In genomic region chr4:164307262-164307661, GRCh38 we compare ENCODE assay signal across 2 cellular contexts.
TF ChIP-seq lines count a peak whose summit lies in the region.

No MANE protein-coding gene starts in this region.

TF ChIP-seq in GM23338, 12 proteins besides CTCF, POLR2A, EP300 and RAD21:
- TF ChIP-seq EZH2 (IDR thresholded peaks at IDR 0.05; ENCODE audit: low read depth, unreplicated experiment) (no peak), JUNB (IDR thresholded peaks at IDR 0.05; ENCODE audit: unreplicated experiment) (no peak), ZNF462 (CRISPR knock-in tag; IDR thresholded peaks at IDR 0.05) (no peak), ZNF114 (CRISPR knock-in tag; IDR thresholded peaks at IDR 0.05) (no peak), REST (IDR thresholded peaks at IDR 0.05; ENCODE audit: unreplicated experiment) (no peak), ETS1 (IDR thresholded peaks at IDR 0.05) (no peak), POLR2AphosphoS5 (IDR thresholded peaks at IDR 0.05; ENCODE audit: low read depth) (no peak)
TF ChIP-seq in GM23338: peak in this region for 0.

TF ChIP-seq in H1, 55 proteins besides CTCF, POLR2A, EP300 and RAD21:
- no peak for TF ChIP-seq E2F6 (IDR thresholded peaks at IDR 0.05)
- TF ChIP-seq SIX5 (IDR thresholded peaks at IDR 0.05; ENCODE audit: low read depth, low read length): no peak
- no peak for TF ChIP-seq ASH2L (IDR thresholded peaks at IDR 0.05; ENCODE audit: low read length)
- no peak for TF ChIP-seq USF2 (IDR thresholded peaks at IDR 0.05; ENCODE audit: low read length)
- TF ChIP-seq TCF12 (IDR thresholded peaks at IDR 0.05; ENCODE audit: low read depth, low read length): no peak
- no peak for TF ChIP-seq HDAC2 (IDR thresholded peaks at IDR 0.05; ENCODE audit: borderline replicate concordance in 1 of 2, low read depth in 2 of 2, low read length in 2 of 2)
- TF ChIP-seq CHD7 (IDR thresholded peaks at IDR 0.05; ENCODE audit: insufficient replicate concordance, low read length): no peak
